In the genomic region with DNA sequence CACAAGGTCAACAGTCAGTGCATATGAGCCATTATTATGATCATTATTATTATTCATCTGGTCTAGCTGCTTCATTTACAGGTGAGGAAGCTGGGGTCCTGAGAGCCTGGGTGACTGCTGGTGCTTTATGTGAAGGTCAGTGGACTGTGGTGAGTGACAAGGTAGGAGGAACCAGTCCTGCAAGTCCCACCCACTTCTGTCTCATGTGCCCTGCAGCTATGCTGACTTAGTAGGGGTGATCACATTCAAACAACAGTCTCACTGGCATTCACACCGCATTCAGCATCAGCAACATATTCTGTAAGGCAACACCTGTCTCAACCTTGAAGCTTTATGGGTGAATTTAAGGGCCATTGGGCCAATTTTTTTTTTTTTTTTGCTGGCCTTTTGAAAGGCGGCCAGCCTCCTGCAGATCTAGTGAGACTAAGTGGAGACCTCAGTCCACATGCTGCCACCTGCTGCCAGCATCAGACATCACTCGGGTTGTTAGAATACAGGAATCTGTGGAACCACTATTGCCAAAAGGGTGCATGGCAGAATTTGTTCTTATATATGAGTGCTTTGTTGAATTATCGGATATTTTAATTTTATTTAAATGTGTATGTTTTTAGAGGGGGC, we compare ENCODE assay signal across 8 cellular contexts.
DNase-seq lines count a peak whose midpoint lies in the region; ATAC-seq and TF ChIP-seq lines count a peak whose summit lies in the region.

No MANE protein-coding gene starts in this region.

- no peak for TF ChIP-seq POLR2A in GM18505 (IDR thresholded peaks at IDR 0.05; ENCODE audit: borderline replicate concordance, extremely low read depth, insufficient read depth, insufficient read length)

- DNase-seq in Ammon's horn (ENCODE audit: low spot score), result peak; percentile 81
- DNase-seq in GM13976 (ENCODE audit: low spot score), result peak; percentile 57
- peak; percentile 58 for DNase-seq in NCI-H2196 (lab: John Stamatoyannopoulos, UW; ENCODE audit: unreplicated experiment)
- peak; percentile 18 for DNase-seq in activated T-cell treated with anti-CD3 and anti-CD28 coated beads for 48 hours (ENCODE audit: low read depth)
- peak; percentile 15 for DNase-seq in glomerular visceral epithelial cell (ENCODE audit: extremely low spot score)
- DNase-seq in stimulated activated CD4-positive, alpha-beta T cell treated with anti-CD3 and anti-CD28 coated beads, Interleukin-12 subunit alpha, Interleukin-12 subunit beta, amount 100 ng/mL, for 24 hours (ENCODE audit: low read depth in 2 of 2), result peak; percentile 13 to 32

- no peak for ATAC-seq in GM21825 (IDR thresholded peaks at IDR 0.05; ENCODE audit: unreplicated experiment)
- no peak for ATAC-seq in GM18505 (IDR thresholded peaks at IDR 0.05; ENCODE audit: unreplicated experiment)

- in situ Hi-C loops in GM13976 (cut with MboI; ENCODE audit: low sequenced_read_pairs, unreplicated experiment), result loop anchor here (5.0 to 25.0 kb wide), 2 partner anchors 236 to 536 kb away; no protein-coding TSS in a partner anchor

- peak; percentile 58 for TF ChIP-seq CTCF in GM13976 (IDR thresholded peaks at IDR 0.05; ENCODE audit: borderline replicate concordance, control extremely low read depth, extremely low read depth, insufficient read depth, missing control alignments)

Comparison
In these comparisons a context has a peak if more than half of its experiments do, and no peak if none do; other contexts are left out.
1. DNase-seq: peak in every context shown above with its lines; median percentile 81 in Ammon's horn; 58 in NCI-H2196; 57 in GM13976; 22 in stimulated activated CD4-positive, alpha-beta T cell treated with anti-CD3 and anti-CD28 coated beads, Interleukin-12 subunit alpha, Interleukin-12 subunit beta, amount 100 ng/mL, for 24 hours; 18 in activated T-cell treated with anti-CD3 and anti-CD28 coated beads for 48 hours; 15 in glomerular visceral epithelial cell.